ENCODE assay signal across 15 cellular contexts in the genomic region with DNA sequence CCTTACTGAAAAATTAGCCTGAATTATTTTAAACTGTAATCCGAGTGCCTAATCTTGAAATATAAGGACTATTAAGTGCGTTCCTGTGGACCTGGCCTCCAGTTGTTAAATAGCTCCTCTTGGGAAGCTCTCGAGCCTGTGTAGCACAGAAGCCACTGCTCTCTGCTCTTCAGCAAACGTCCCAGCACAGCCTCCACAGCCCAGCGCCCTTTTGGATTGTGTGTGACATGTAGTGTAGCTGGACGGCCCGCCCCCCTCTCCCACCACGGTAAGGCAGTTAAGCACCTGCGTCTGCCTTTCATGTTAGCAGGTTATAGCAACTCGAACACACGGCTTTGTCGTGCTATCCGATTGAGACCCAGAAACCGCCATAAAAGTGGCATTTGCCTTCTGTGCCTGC.
"Had no signal": no experiment of that assay in that cellular context is flagged by ENCODE, and none has a peak within 500 bp of the region (broad histone marks: within the 10 kb centered on the region; RNA-seq: fewer than 3 reads in every experiment).

No MANE protein-coding gene starts in this region.

- DNase-seq: activated CD4-positive, alpha-beta T cell treated with anti-CD3 and anti-CD28 coated beads for 4 hours; activated naive CD8-positive, alpha-beta T cell treated with anti-CD3 and anti-CD28 coated beads for 36 hours; activated T-cell treated with anti-CD3 and anti-CD28 coated beads for 4 hours; foreskin keratinocyte; head of caudate nucleus; mammary epithelial cell; stimulated activated CD4-positive, alpha-beta T cell treated with anti-CD3 and anti-CD28 coated beads, Interleukin-4, amount 100 ng/mL, for 4 hours; T-helper 1 cell had no signal

- H3K4me1 ChIP-seq: ascending aorta, foreskin keratinocyte, pancreas, tibial nerve had no signal

- H3K27me3 Mint-ChIP-seq: activated naive CD8-positive, alpha-beta T cell treated with anti-CD3 and anti-CD28 coated beads for 36 hours had no signal

- FAIRE-seq: bronchial epithelial cell, pancreas had no signal

- H3K9me3 Mint-ChIP-seq: activated naive CD8-positive, alpha-beta T cell treated with anti-CD3 and anti-CD28 coated beads for 36 hours; activated T-helper 2 cell treated with anti-CD3 and anti-CD28 coated beads, Interferon-gamma antibody, Interleukin-2, Interleukin-4, amounts not matched to agents 10 μg/mL and 5 μg/mL and 100 μg/mL, durations not matched to agents 14 hours and 24 hours and 36 hours; neural crest cell had no signal

- H3K4me3 ChIP-seq: ascending aorta, pancreas, tibial nerve had no signal

- H3K9me3 ChIP-seq: ascending aorta, pancreas, tibial nerve had no signal

- ATAC-seq: foreskin keratinocyte, pancreas had no signal

- H3K27me3 ChIP-seq: ascending aorta, foreskin keratinocyte, pancreas, tibial nerve had no signal

- H3K27ac Mint-ChIP-seq: activated T-helper 2 cell treated with anti-CD3 and anti-CD28 coated beads, Interferon-gamma antibody, Interleukin-2, Interleukin-4, amounts not matched to agents 10 μg/mL and 5 μg/mL and 100 μg/mL, durations not matched to agents 14 hours and 24 hours and 36 hours had no signal

- H3K4me3 Mint-ChIP-seq: activated naive CD8-positive, alpha-beta T cell treated with anti-CD3 and anti-CD28 coated beads for 36 hours; neural crest cell had no signal

- H3K27ac ChIP-seq: ascending aorta, foreskin keratinocyte, pancreas, tibial nerve, VCaP had no signal
